ENCODE assay signal across 17 cellular contexts in the genomic region with DNA sequence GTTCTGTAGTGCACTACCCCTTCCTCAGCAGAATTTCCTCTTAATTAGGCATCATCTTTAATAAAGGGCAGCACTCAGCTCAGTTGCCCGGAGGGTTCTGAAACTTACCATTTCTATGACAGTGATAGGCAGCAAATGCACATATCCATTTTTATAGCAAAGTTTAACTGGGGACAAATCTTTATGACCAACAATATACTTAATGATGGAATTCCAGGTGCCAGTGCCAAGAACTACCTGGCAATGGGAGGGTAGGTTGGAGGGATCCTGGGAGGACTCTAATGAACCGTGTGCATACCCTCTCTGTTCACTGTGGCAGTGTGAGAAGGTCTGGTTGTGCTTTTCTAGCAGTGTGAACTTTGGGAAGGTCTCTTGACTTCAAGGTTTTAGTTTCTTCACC.
DNase-seq lines count a peak whose midpoint lies in the region; ATAC-seq, FAIRE-seq and TF ChIP-seq lines count a peak whose summit lies in the region.
"Had no signal": no experiment of that assay in that cellular context is flagged by ENCODE, and none has a peak within 500 bp of the region (broad histone marks: within the 10 kb centered on the region; RNA-seq: fewer than 3 reads in every experiment).

No MANE protein-coding gene starts in this region.

- H2AK5ac ChIP-seq in mesendoderm (ENCODE audit: low read length) = no peak overlapping the region

- H2BK120ac ChIP-seq in mesendoderm (ENCODE audit: low read depth, low read length) = no peak overlapping the region

- H3K36me3 ChIP-seq in esophagus muscularis mucosa (no peaks in the 10 kb centered on the region), mesendoderm (ENCODE audit: control insufficient read depth, insufficient read depth, low read length) (no peaks in the 10 kb centered on the region), small intestine (ENCODE audit: control insufficient read depth in 2 of 2, insufficient read depth in 2 of 2, low read length in 2 of 2) (no peaks in the 10 kb centered on the region)
- H3K36me3 ChIP-seq: BLaER1 treated with 17β-estradiol and CSF1 and Interleukin-3, amounts not matched to agents 10 nM and 100 nM had no signal

- H4K5ac ChIP-seq in mesendoderm (ENCODE audit: low read length) = no peak overlapping the region

- H3K27ac ChIP-seq in VCaP (peak overlapping the region; percentile 46), esophagus muscularis mucosa (replicated peaks in 1 of 4) (no peak overlapping the region), mesendoderm (ENCODE audit: low read depth, low read length) (no peak overlapping the region), small intestine (ENCODE audit: low read depth in 1 of 2, low read length in 1 of 2) (no peak overlapping the region)
- H3K27ac ChIP-seq: BLaER1 treated with 17β-estradiol and CSF1 and Interleukin-3, amounts not matched to agents 10 nM and 100 nM had no signal

- H3K27me3 ChIP-seq in esophagus muscularis mucosa (no peaks in the 10 kb centered on the region), mesendoderm (ENCODE audit: insufficient read depth, low read length, poor library complexity) (no peaks in the 10 kb centered on the region), small intestine (ENCODE audit: control insufficient read depth in 2 of 2, insufficient read depth in 2 of 2, low read length in 2 of 2) (no peaks in the 10 kb centered on the region)
- H3K27me3 ChIP-seq: BLaER1 treated with 17β-estradiol and CSF1 and Interleukin-3, amounts not matched to agents 10 nM and 100 nM had no signal

- no peak for ATAC-seq in HG03439 (IDR thresholded peaks at IDR 0.05; ENCODE audit: unreplicated experiment)
- ATAC-seq: CD8-positive, alpha-beta T cell; GM12878; HCT116 had no signal

- H3K4me2 ChIP-seq in mesendoderm (ENCODE audit: low read length) = no peak overlapping the region
- H3K4me2 ChIP-seq: BLaER1 treated with 17β-estradiol and CSF1 and Interleukin-3, amounts not matched to agents 10 nM and 100 nM had no signal

- H3K4ac ChIP-seq in mesendoderm (ENCODE audit: low read depth, low read length) = no peak overlapping the region

- H3K56ac ChIP-seq in mesendoderm (ENCODE audit: low read length) = no peak overlapping the region

- FAIRE-seq in small intestine (lab: Jason Lieb, UNC) = no peak
- FAIRE-seq: GM12878 had no signal

- DNase-seq in esophagus muscularis mucosa (ENCODE audit: extremely low spot score) (peak; percentile 21), mesendoderm (no peak), small intestine (peak; percentile 32), lower leg skin (ENCODE audit: low spot score in 2 of 2) (no peak), activated gamma-delta T cell treated with Interleukin-2 at 50 U/mL for 16 hours (no peak)
- DNase-seq: Calu3; CD8-positive, alpha-beta T cell; DND-41; EL; GOT3; H7; HFFc6 had no signal

- H3K23ac ChIP-seq in mesendoderm (ENCODE audit: low read length) = no peak overlapping the region

- H3K4me3 ChIP-seq in esophagus muscularis mucosa (no peak overlapping the region), mesendoderm (ENCODE audit: low read length) (no peak overlapping the region), small intestine (ENCODE audit: low read depth in 1 of 2, low read length in 2 of 2) (no peak overlapping the region), lower leg skin (ENCODE audit: low read depth, poor library complexity, severe bottlenecking) (no peak overlapping the region)
- H3K4me3 ChIP-seq: BLaER1 treated with 17β-estradiol and CSF1 and Interleukin-3, amounts not matched to agents 10 nM and 100 nM; GM12878 had no signal

- H2BK5ac ChIP-seq in mesendoderm (ENCODE audit: low read length) = no peak overlapping the region

- no peaks in the 10 kb centered on the region for H3K79me2 ChIP-seq in mesendoderm (ENCODE audit: control insufficient read depth, insufficient read depth, low read length)

- intact Hi-C loops in esophagus muscularis mucosa (cut with DNase I) (no loop called here), lower leg skin (cut with DNase I; ENCODE audit: low total_unique reads) (no loop called here)

- 86% methylated on average over 2 of the region's 2 CpGs for WGBS in esophagus muscularis mucosa
- no CpG with 5 or more reads among the region's 2 CpGs for WGBS in mesendoderm (ENCODE audit: extremely low coverage, insufficient coverage, low lambda C conversion rate)
- 15 to 65% (median 37%) methylated on average over 2 of the region's 2 CpGs for WGBS in small intestine, 3 donors
- 77 to 94% methylated on average over 2 of the region's 2 CpGs for WGBS in lower leg skin, 2 donors

- no peak overlapping the region for H4K8ac ChIP-seq in mesendoderm (ENCODE audit: low read depth, low read length)

- H3K18ac ChIP-seq in mesendoderm (ENCODE audit: low read length) = peak overlapping the region; percentile 8

- TF ChIP-seq POLR2A in esophagus muscularis mucosa (IDR thresholded peaks at IDR 0.05; ENCODE audit: low read depth) = no peak
- TF ChIP-seq POLR2A in lower leg skin (IDR thresholded peaks at IDR 0.05) = no peak

- no peak for TF ChIP-seq EP300 in esophagus muscularis mucosa (IDR thresholded peaks at IDR 0.05)

- no peaks in the 10 kb centered on the region for H3K9me3 ChIP-seq in esophagus muscularis mucosa
- H3K9me3 ChIP-seq in small intestine (ENCODE audit: control insufficient read depth, low read depth) = no peaks in the 10 kb centered on the region

- TF ChIP-seq CTCF in VCaP (conservative IDR thresholded peaks at IDR 0.05) (no peak), esophagus muscularis mucosa (IDR thresholded peaks at IDR 0.05) (no peak), lower leg skin (IDR thresholded peaks at IDR 0.05) (no peak)

- no peaks in the 10 kb centered on the region for H3K79me1 ChIP-seq in mesendoderm (ENCODE audit: low read length)

- no peak overlapping the region for H3K9ac ChIP-seq in mesendoderm (ENCODE audit: low read length)
- H3K9ac ChIP-seq: BLaER1 treated with 17β-estradiol and CSF1 and Interleukin-3, amounts not matched to agents 10 nM and 100 nM had no signal

- no peaks in the 10 kb centered on the region for H3K4me1 ChIP-seq in esophagus muscularis mucosa
- H3K4me1 ChIP-seq in mesendoderm (ENCODE audit: control insufficient read depth, low read depth, low read length) = peaks cover 5% of the 10 kb centered on the region
- peaks cover 3 to 4% of the 10 kb centered on the region in 2 donors for H3K4me1 ChIP-seq in small intestine (ENCODE audit: control insufficient read depth in 2 of 2, insufficient read depth in 1 of 2, low read depth in 1 of 2, low read length in 1 of 2)

- H2BK15ac ChIP-seq in mesendoderm (replicated peaks; ENCODE audit: low read depth) = no peak overlapping the region

Comparison
In these comparisons a context has a peak if more than half of its experiments do, and no peak if none do; other contexts are left out.
1. DNase-seq: peak in esophagus muscularis mucosa (single experiment) and small intestine (single experiment); none in mesendoderm (single experiment), lower leg skin (0 of 2) and activated gamma-delta T cell treated with Interleukin-2 at 50 U/mL for 16 hours (single experiment).